Comparison of ENCODE assay signal across 11 cellular contexts in genomic region chr2:14633031-14633430, GRCh38. TPM values are rescaled to one million over a fixed set of nuclear protein-coding genes. Genes with fewer than 3 reads are reported as not detected.
A peak's percentile ranks its signal among the peaks of the same experiment; 100 is the strongest.
DNase-seq lines count a peak whose midpoint lies in the region; TF ChIP-seq lines count a peak whose summit lies in the region.
"Had no signal": no experiment of that assay in that cellular context is flagged by ENCODE, and none has a peak within 500 bp of the region (broad histone marks: within the 10 kb centered on the region; RNA-seq: fewer than 3 reads in every experiment).

No MANE protein-coding gene starts in this region.

- H3K27me3 ChIP-seq in hepatocyte (peaks cover 13% of the 10 kb centered on the region), skeletal muscle satellite cell (ENCODE audit: control insufficient read depth, insufficient read depth, low read length) (peaks cover 14% of the 10 kb centered on the region)

- TF ChIP-seq CTCF in hepatocyte (IDR thresholded peaks at IDR 0.05; ENCODE audit: poor library complexity): no peak

- H2AFZ ChIP-seq in hepatocyte: no peak overlapping the region

- H3K9ac ChIP-seq in SK-N-MC (ENCODE audit: insufficient read length) (no peak overlapping the region), skeletal muscle satellite cell (ENCODE audit: low read depth, low read length) (peak overlapping the region; percentile 67)

- H3K9me2 ChIP-seq in hepatocyte (replicated peaks; ENCODE audit: insufficient read depth): no peaks in the 10 kb centered on the region

- H4K20me1 ChIP-seq in hepatocyte (ENCODE audit: insufficient read depth, poor library complexity, severe bottlenecking): peaks cover 8% of the 10 kb centered on the region

- H3K27ac ChIP-seq in SK-N-MC: no peak overlapping the region
- peak overlapping the region; percentile 57 for H3K27ac ChIP-seq in hepatocyte

- H3K79me2 ChIP-seq in hepatocyte: peaks cover 43% of the 10 kb centered on the region

- H3K4me2 ChIP-seq in hepatocyte (peak overlapping the region; percentile 96), skeletal muscle satellite cell (ENCODE audit: low read length) (peak overlapping the region; percentile 89)

- 15% methylated on average over 14 of the region's 14 CpGs for WGBS in hepatocyte (ENCODE audit: low lambda C conversion rate, missing lambda C conversion rate)

- DNase-seq in DMS 273 (lab: John Stamatoyannopoulos, UW; ENCODE audit: unreplicated experiment) (peak; percentile 20), DMS 273 treated with DMSO at 0.1 percent for 48 hours (lab: John Stamatoyannopoulos, UW) (no peak), SK-N-MC (ENCODE audit: low read depth, low spot score) (no peak), hepatocyte (ENCODE audit: low spot score) (peak; percentile 13), HK-2 (ENCODE audit: unreplicated experiment) (no peak), activated T-cell treated with anti-CD3 and anti-CD28 coated beads for 4 hours (no peak)
- no peak for DNase-seq in activated naive CD4-positive, alpha-beta T cell treated with Interleukin-2 at 50 U/mL for 16 hours
- DNase-seq: activated naive CD4-positive, alpha-beta T cell treated with anti-CD3 and anti-CD28 coated beads for 36 hours; stimulated activated CD4-positive, alpha-beta T cell treated with anti-CD3 and anti-CD28 coated beads, Interleukin-12 subunit alpha, Interleukin-12 subunit beta, amount 100 ng/mL, for 4 hours had no signal

- H3K36me3 ChIP-seq in SK-N-MC (ENCODE audit: insufficient read depth, low read length) (no peaks in the 10 kb centered on the region), hepatocyte (replicated peaks; ENCODE audit: insufficient read depth, low read depth) (no peaks in the 10 kb centered on the region), skeletal muscle satellite cell (ENCODE audit: insufficient read depth, low read length) (no peaks in the 10 kb centered on the region)

- H3K9me3 ChIP-seq in SK-N-MC (ENCODE audit: low read depth, low read length) (no peaks in the 10 kb centered on the region), hepatocyte (ENCODE audit: low read depth) (no peaks in the 10 kb centered on the region), skeletal muscle satellite cell (replicated peaks; ENCODE audit: low read length) (no peaks in the 10 kb centered on the region)

- H3K4me1 ChIP-seq in hepatocyte (ENCODE audit: insufficient read depth) (peaks cover 8% of the 10 kb centered on the region), skeletal muscle satellite cell (ENCODE audit: control insufficient read depth, insufficient read depth, low read length) (peaks cover 21% of the 10 kb centered on the region)

- H3K4me3 ChIP-seq in SK-N-MC (peak overlapping the region; percentile 64), hepatocyte (peak overlapping the region; percentile 47), skeletal muscle satellite cell (ENCODE audit: low read length) (peak overlapping the region; percentile 72)

RNA-seq across cellular contexts. Expression of gene LRATD1, which starts 0.5 kb away (rescaled TPM):
- 35.1 and 42.1 TPM in 2 replicates for total RNA-seq in hepatocyte
- 44.4 and 49.9 TPM in 2 replicates for polyA plus RNA-seq in hepatocyte
- 0.66 and 1.0 TPM in 2 replicates for total RNA-seq in skeletal muscle satellite cell (2012; rRNA removed)
- total RNA-seq: A172; activated naive CD4-positive, alpha-beta T cell treated with anti-CD3 and anti-CD28 coated beads for 36 hours had no signal

Comparison
In these comparisons a context has a peak if more than half of its experiments do, and no peak if none do; other contexts are left out.
1. DNase-seq: peak in DMS 273 (single experiment) and hepatocyte (single experiment); none in DMS 273 treated with DMSO at 0.1 percent for 48 hours (single experiment), SK-N-MC (single experiment), HK-2 (single experiment), activated T-cell treated with anti-CD3 and anti-CD28 coated beads for 4 hours (single experiment) and activated naive CD4-positive, alpha-beta T cell treated with Interleukin-2 at 50 U/mL for 16 hours (single experiment).
2. Peak in every context shown above with its lines, with median percentiles within 50 percentile points of each other: H3K4me3 ChIP-seq.